ENCODE assay signal across 25 cellular contexts in genomic region chr3:102018544-102018943, GRCh38.
DNase-seq lines count a peak whose midpoint lies in the region; ATAC-seq, FAIRE-seq and TF ChIP-seq lines count a peak whose summit lies in the region.
"Had no signal": no experiment of that assay in that cellular context is flagged by ENCODE, and none has a peak within 500 bp of the region (broad histone marks: within the 10 kb centered on the region; RNA-seq: fewer than 3 reads in every experiment).

No MANE protein-coding gene starts in this region.

- no peak for TF ChIP-seq POLR2A in GM12891 (IDR thresholded peaks at IDR 0.05; ENCODE audit: low read depth, low read length)

- peak; percentile 77 for DNase-seq in dermis blood vessel endothelial cell
- peak; percentile 54 for DNase-seq in pons (ENCODE audit: low spot score)
- no peak for DNase-seq in GM12891 (ENCODE audit: insufficient read length, low spot score)
- no peak for DNase-seq in stimulated activated naive CD8-positive, alpha-beta T cell treated with anti-CD3 and anti-CD28 coated beads, Interleukin-15, Interleukin-2, amounts not matched to agents 100 U/mL and 50 U/mL, for 24 hours
- no peak for DNase-seq in GM19240 (ENCODE audit: insufficient read length, low spot score)
- DNase-seq: C1 segment of cervical spinal cord; DMS79; effector memory CD4-positive, alpha-beta T cell; glutamatergic neuron; GM23248; mesendoderm; NCI-H1105 treated with DMSO at 0.1 percent for 48 hours; NCI-H2029; NCI-H510A treated with DMSO at 0.1 percent for 48 hours; PC-3; posterior cingulate gyrus; right cardiac atrium; SK-N-SH; spleen; transverse colon had no signal

- FAIRE-seq in GM12891 (lab: Jason Lieb, UNC): no peak
- FAIRE-seq: colon, G401.6 had no signal

- ATAC-seq in GM18868 (IDR thresholded peaks at IDR 0.05; ENCODE audit: unreplicated experiment): peak; percentile 75
- peak; percentile 72 for ATAC-seq in HG03354 (IDR thresholded peaks at IDR 0.05; ENCODE audit: poor library complexity, severe bottlenecking, unreplicated experiment)
- ATAC-seq in stimulated activated naive CD8-positive, alpha-beta T cell treated with anti-CD3 and anti-CD28 coated beads, Interleukin-15, Interleukin-2, amounts not matched to agents 100 U/mL and 50 U/mL, for 24 hours: no peak
- ATAC-seq: left lobe of liver, right cardiac atrium had no signal

TF ChIP-seq in GM12891, 5 proteins besides CTCF, POLR2A, EP300 and RAD21:
- no peak for TF ChIP-seq PAX5 (IDR thresholded peaks at IDR 0.05; ENCODE audit: insufficient read depth, low read length, severe bottlenecking)
- no peak for TF ChIP-seq POLR2AphosphoS5 (IDR thresholded peaks at IDR 0.05; ENCODE audit: low read depth, low read length)
- TF ChIP-seq POU2F2 (IDR thresholded peaks at IDR 0.05; ENCODE audit: low read depth, low read length): no peak
- no peak for TF ChIP-seq SPI1 (IDR thresholded peaks at IDR 0.05; ENCODE audit: low read depth, low read length)
- no peak for TF ChIP-seq TAF1 (IDR thresholded peaks at IDR 0.05; ENCODE audit: low read depth, low read length)

Comparison
In these comparisons a context has a peak if more than half of its experiments do, and no peak if none do; other contexts are left out.
1. DNase-seq: peak in dermis blood vessel endothelial cell (single experiment) and pons (single experiment); none in GM12891 (single experiment), stimulated activated naive CD8-positive, alpha-beta T cell treated with anti-CD3 and anti-CD28 coated beads, Interleukin-15, Interleukin-2, amounts not matched to agents 100 U/mL and 50 U/mL, for 24 hours (single experiment) and GM19240 (single experiment).